ENCODE assay signal across 8 cellular contexts in genomic region chr9:95505676-95506437, GRCh38. TPM values are rescaled to one million over a fixed set of nuclear protein-coding genes. Genes with fewer than 3 reads are reported as not detected.
DNase-seq lines count a peak whose midpoint lies in the region; ATAC-seq and TF ChIP-seq lines count a peak whose summit lies in the region.

No MANE protein-coding gene starts in this region.

- H3K36me3 ChIP-seq in ES-I3 (ENCODE audit: insufficient read depth, low read length) (no peaks in the 10 kb centered on the region), heart left ventricle (no peaks in the 10 kb centered on the region)

- H3K27me3 ChIP-seq in heart left ventricle: peaks cover 0 to 42% (median 0%) of the 10 kb centered on the region in 9 donors

- H3K4me1 ChIP-seq in ES-I3 (ENCODE audit: insufficient read depth, low read length) (peaks cover 4% of the 10 kb centered on the region), heart left ventricle (peaks cover 0 to 45% (median 17%) of the 10 kb centered on the region in 12 donors)

- POLR2A ChIA-PET in HEK293T (lab: Yijun Ruan, JAX): interaction anchor here (0.7 to 1.2 kb wide), 3 partner anchors 10 to 711 kb away, joined by 3 read pairs; no protein-coding TSS in a partner anchor

- peak overlapping the region; percentile 81 for H3K27ac Mint-ChIP-seq in activated naive CD8-positive, alpha-beta T cell treated with anti-CD3 and anti-CD28 coated beads for 36 hours

- no peaks in the 10 kb centered on the region for H3K27me3 Mint-ChIP-seq in activated naive CD8-positive, alpha-beta T cell treated with anti-CD3 and anti-CD28 coated beads for 36 hours

- intact Hi-C loops in heart left ventricle (cut with DNase I) (loop anchor here in 9 of 10 donors (2.0 to 10.0 kb wide), 8 partner anchors 43 to 711 kb away; partner anchors contain the start of genes ERCC6L2 (in 5 of the 9) and FANCC (in 5 of the 9)), posterior cingulate gyrus (cut with DNase I) (loop anchor here (5.0 kb wide), 2 partner anchors 44 to 711 kb away; no protein-coding TSS in a partner anchor)

- H3K4me3 Mint-ChIP-seq in activated naive CD8-positive, alpha-beta T cell treated with anti-CD3 and anti-CD28 coated beads for 36 hours: peak overlapping the region; percentile 91

- TF ChIP-seq CTCF in heart left ventricle (IDR thresholded peaks at IDR 0.05): no peak

- peak in 1 of 2 donors; percentile 40 for TF ChIP-seq POLR2A in heart left ventricle (IDR thresholded peaks at IDR 0.05)

- H3K9me3 ChIP-seq in ES-I3 (ENCODE audit: control insufficient read depth, insufficient read depth, low read length) (no peaks in the 10 kb centered on the region), heart left ventricle (no peaks in the 10 kb centered on the region)

- ATAC-seq in heart left ventricle (peak in 2 of 4 donors; percentile 17 to 19), HG03378 (IDR thresholded peaks at IDR 0.05; ENCODE audit: unreplicated experiment) (no peak), esophagus mucosa (no peak)

- peak; percentile 71 for DNase-seq in HEK293T (ENCODE audit: extremely low spot score)
- peak; percentile 94 for DNase-seq in NCI-H69 (lab: John Stamatoyannopoulos, UW)
- peak; percentile 42 for DNase-seq in activated naive CD8-positive, alpha-beta T cell treated with anti-CD3 and anti-CD28 coated beads for 36 hours
- DNase-seq in heart left ventricle: peak; percentile 56 to 78 (median 65)
- peak in 6 of 10 donors; percentile 33 to 89 (median 59) for DNase-seq in posterior cingulate gyrus

- H3K9me3 Mint-ChIP-seq in activated naive CD8-positive, alpha-beta T cell treated with anti-CD3 and anti-CD28 coated beads for 36 hours: no peaks in the 10 kb centered on the region

- CTCF ChIA-PET in HEK293T (lab: Yijun Ruan, JAX): no interaction called here

- H3K27ac ChIP-seq in heart left ventricle: peak overlapping the region; percentile 88 to 99 (median 92)

- H3K36me3 Mint-ChIP-seq in activated naive CD8-positive, alpha-beta T cell treated with anti-CD3 and anti-CD28 coated beads for 36 hours: no peaks in the 10 kb centered on the region

- peak overlapping the region; percentile 67 for H3K9ac ChIP-seq in ES-I3 (ENCODE audit: low read depth, low read length)

- H3K4me3 ChIP-seq in heart left ventricle: peak overlapping the region; percentile 66 to 96 (median 76)

- peaks cover 30% of the 10 kb centered on the region for H3K4me1 Mint-ChIP-seq in activated naive CD8-positive, alpha-beta T cell treated with anti-CD3 and anti-CD28 coated beads for 36 hours

- WGBS in heart left ventricle, 4 donors: 0 to 1% (median 0%) methylated on average over 44 to 84 of the region's 84 CpGs

TF ChIP-seq in HEK293T, 16 proteins besides CTCF, POLR2A, EP300 and RAD21:
- peak; percentile 38; the same call in 1 of the 2 replicates for TF ChIP-seq ZNF384 (IDR thresholded peaks at IDR 0.05)
- no peak for TF ChIP-seq SUZ12 (IDR thresholded peaks at IDR 0.05)
- TF ChIP-seq ARNT (IDR thresholded peaks at IDR 0.05): no peak; the same call in 1 of the 2 replicates
- TF ChIP-seq FOXM1 (IDR thresholded peaks at IDR 0.05; ENCODE audit: borderline replicate concordance): peak; percentile 91
TF ChIP-seq in HEK293T: peak in this region for 2.

RNA-seq across cellular contexts. Expression of gene PTCH1, which starts 10.9 kb away (rescaled TPM):
- total RNA-seq in activated naive CD8-positive, alpha-beta T cell treated with anti-CD3 and anti-CD28 coated beads for 36 hours: 1 to 10 TPM; 4.8 to 6.1 TPM
- total RNA-seq in heart left ventricle (10 to 100 TPM in 2 of 9 donors, 1 to 10 TPM in 7; 2.9 to 15.2 (median 6.6) TPM), esophagus mucosa (3.9 TPM)
- polyA plus RNA-seq in heart left ventricle: 1 to 10 TPM; 2.2 to 3.8 TPM

Comparison
In these comparisons a context has a peak if more than half of its experiments do, and no peak if none do; other contexts are left out.
1. DNase-seq: peak in every context shown above with its lines; median percentile 94 in NCI-H69; 71 in HEK293T; 65 in heart left ventricle; 59 in posterior cingulate gyrus; 42 in activated naive CD8-positive, alpha-beta T cell treated with anti-CD3 and anti-CD28 coated beads for 36 hours.